ENCODE assay signal across 8 cellular contexts in genomic region chr5:141359790-141360426, GRCh38. TPM values are rescaled to one million over a fixed set of nuclear protein-coding genes. Genes with fewer than 3 reads are reported as not detected.
DNase-seq lines count a peak whose midpoint lies in the region; ATAC-seq and TF ChIP-seq lines count a peak whose summit lies in the region.

TSS of gene PCDHGB2 (plus strand) at chr5:141359994. CDS start at chr5:141360136, 142 bp downstream.

- TF ChIP-seq POLR2A in GM18505 (IDR thresholded peaks at IDR 0.05; ENCODE audit: borderline replicate concordance, extremely low read depth, insufficient read depth, insufficient read length), result no peak

- H3K4me3 Mint-ChIP-seq in endodermal cell (no peak within 1 kb of the TSS), neural progenitor cell (no peak within 1 kb of the TSS)

- in situ Hi-C loops in Panc1 (cut with HindIII; ENCODE audit: low pct_unique_long_range_greater_than_20kb, low sequenced_read_pairs), result no loop called here

- ATAC-seq in Panc1 (peak; percentile 85), GM18505 (IDR thresholded peaks at IDR 0.05; ENCODE audit: unreplicated experiment) (no peak)

- POLR2A ChIA-PET in Panc1 (lab: Charles Lee), result no interaction called here

- no peak within 1 kb of the TSS for H3K27ac ChIP-seq in Panc1 (ENCODE audit: low read length)
- no peak within 1 kb of the TSS for H3K27ac ChIP-seq in endodermal cell (ENCODE audit: low read depth, low read length)
- H3K27ac ChIP-seq in neural progenitor cell, result no peak within 1 kb of the TSS

- peaks cover 56% of the 10 kb centered on the region for H3K36me3 Mint-ChIP-seq in endodermal cell (ENCODE audit: low read depth)
- H3K36me3 Mint-ChIP-seq in neural progenitor cell, result peaks cover 4% of the 10 kb centered on the region

- H3K4me1 Mint-ChIP-seq in endodermal cell, result no peaks in the 10 kb centered on the region
- no peaks in the 10 kb centered on the region for H3K4me1 Mint-ChIP-seq in neural progenitor cell

- H3K4me3 ChIP-seq in HFF-Myc (replicated peaks; ENCODE audit: low read depth, low read length), result peak within 1 kb of the TSS; percentile 27
- H3K4me3 ChIP-seq in Panc1 (ENCODE audit: low read depth in 2 of 2, low read length in 2 of 2), result peak within 1 kb of the TSS; percentile 41 to 82
- no peak within 1 kb of the TSS for H3K4me3 ChIP-seq in endodermal cell (ENCODE audit: low read length)
- H3K4me3 ChIP-seq in neural progenitor cell, result no peak within 1 kb of the TSS

- H3K9ac ChIP-seq in endodermal cell (ENCODE audit: extremely low read depth, low read length, poor library complexity, severe bottlenecking) (no peak within 1 kb of the TSS), neural progenitor cell (no peak within 1 kb of the TSS)

- H3K9me3 Mint-ChIP-seq in endodermal cell, result peaks cover 77% of the 10 kb centered on the region
- H3K9me3 Mint-ChIP-seq in neural progenitor cell, result peaks cover 71% of the 10 kb centered on the region

- CTCF ChIA-PET in Panc1 (lab: Charles Lee), result interaction anchor here (0.6 to 1.0 kb wide), 4 partner anchors 53 to 266 kb away, joined by 3 to 6 read pairs (median 3); partner anchors contain the start of genes PCDHB14, PCDHB2, PCDHGA10 and PCDHGB7

- no peaks in the 10 kb centered on the region for H3K27me3 Mint-ChIP-seq in endodermal cell (ENCODE audit: insufficient read depth)
- H3K27me3 Mint-ChIP-seq in neural progenitor cell (ENCODE audit: insufficient read depth, low read depth), result peaks cover 4% of the 10 kb centered on the region

- H3K4me2 ChIP-seq in neural progenitor cell, result no peak within 1 kb of the TSS

- H2AFZ ChIP-seq in neural progenitor cell (replicated peaks), result peak within 1 kb of the TSS; percentile 24

- TSS peak; percentile 59 for BruUV-seq in Panc1 (replicated peaks; lab: Mats Ljungman, UMichigan)

- H3K79me2 ChIP-seq in neural progenitor cell (ENCODE audit: low read depth), result no peaks in the 10 kb centered on the region

- H3K27me3 ChIP-seq in Panc1 (ENCODE audit: control insufficient read depth, insufficient read depth, low read length), result no peaks in the 10 kb centered on the region
- H3K27me3 ChIP-seq in endodermal cell (ENCODE audit: control insufficient read depth, insufficient read depth, low read length, poor library complexity, severe bottlenecking), result no peaks in the 10 kb centered on the region
- no peaks in the 10 kb centered on the region for H3K27me3 ChIP-seq in neural progenitor cell

- intact Hi-C loops in Panc1 (cut with micrococcal nuclease; ENCODE audit: unreplicated experiment), result loop anchor here (2.0 to 10.0 kb wide), 3 partner anchors 55 to 203 kb away; partner anchors contain the start of genes PCDHGA10 and PCDHGB7

- H3K27ac Mint-ChIP-seq in endodermal cell (no peak within 1 kb of the TSS), neural progenitor cell (no peak within 1 kb of the TSS)

- 88 to 90% methylated on average over 21 to 24 of the region's 24 CpGs for WGBS in endodermal cell (ENCODE audit: insufficient coverage in 1 of 2, insufficient read length in 1 of 2), 2 experiments

- H3F3A ChIP-seq in neural progenitor cell (ENCODE audit: low read depth), result no peaks in the 10 kb centered on the region

- H3K4me1 ChIP-seq in Panc1 (ENCODE audit: control insufficient read depth, insufficient read depth, low read length) (no peaks in the 10 kb centered on the region), endodermal cell (ENCODE audit: control insufficient read depth, insufficient read depth, low read length) (no peaks in the 10 kb centered on the region), neural progenitor cell (no peaks in the 10 kb centered on the region)

- H3K36me3 ChIP-seq in Panc1 (ENCODE audit: control insufficient read depth, insufficient read depth, low read length), result no peaks in the 10 kb centered on the region
- no peaks in the 10 kb centered on the region for H3K36me3 ChIP-seq in endodermal cell (ENCODE audit: control insufficient read depth, insufficient read depth, low read length)
- no peaks in the 10 kb centered on the region for H3K36me3 ChIP-seq in neural progenitor cell

- peaks cover 13% of the 10 kb centered on the region; the same call in 1 of the 2 replicates for H3K9me3 ChIP-seq in Panc1 (ENCODE audit: control insufficient read depth, insufficient read depth, low read depth, low read length)
- peaks cover 61% of the 10 kb centered on the region for H3K9me3 ChIP-seq in endodermal cell (ENCODE audit: control insufficient read depth, low read length)
- peaks cover 13% of the 10 kb centered on the region for H3K9me3 ChIP-seq in neural progenitor cell (ENCODE audit: low read depth)

- H4K20me1 ChIP-seq in neural progenitor cell (ENCODE audit: low read depth), result no peaks in the 10 kb centered on the region

- DNase-seq in GDM1 (lab: John Stamatoyannopoulos, UW), result peak; percentile 29
- no peak for DNase-seq in HFF-Myc (ENCODE audit: extremely low read depth, low read depth)
- DNase-seq in Panc1 (ENCODE audit: low read depth, low spot score), result peak; percentile 39
- peak; percentile 63 for DNase-seq in endodermal cell
- DNase-seq in neural progenitor cell (ENCODE audit: low spot score), result peak; percentile 38
- no peak for DNase-seq in DMS79 treated with DMSO at 0.1 percent for 48 hours (lab: John Stamatoyannopoulos, UW)
- DNase-seq in NCI-H774 (lab: John Stamatoyannopoulos, UW), result no peak

- TF ChIP-seq CTCF in HFF-Myc (IDR thresholded peaks at IDR 0.05; ENCODE audit: low read depth, low read length, missing control alignments) (peak; percentile 39), Panc1 (IDR thresholded peaks at IDR 0.05) (peak; percentile 75), endodermal cell (conservative IDR thresholded peaks at IDR 0.05) (peak; percentile 72), neural progenitor cell (IDR thresholded peaks at IDR 0.05) (peak; percentile 49)

RNA-seq across cellular contexts. Expression of gene PCDHGB2, which starts in this region (rescaled TPM):
- total RNA-seq in Panc1 (2021; ENCODE audit: unreplicated experiment) (5.3 TPM), endodermal cell (1 to 10 TPM; 1.6 to 5.2 TPM), neural progenitor cell (ENCODE audit: low replicate concordance) (2.1 and 2.2 TPM in 2 replicates)
- 6.1 TPM for polyA plus RNA-seq in Panc1 (2012; ENCODE audit: insufficient read length)
- 0.85 TPM for polyA plus RNA-seq in endodermal cell (2013, experiment 1 of 2)
- 1.2 TPM for polyA plus RNA-seq in endodermal cell (2013, experiment 2 of 2)

Comparison
In these comparisons a context has a peak if more than half of its experiments do, and no peak if none do; other contexts are left out.
1. DNase-seq: peak in GDM1 (single experiment), Panc1 (single experiment), endodermal cell (single experiment) and neural progenitor cell (single experiment); none in HFF-Myc (single experiment), DMS79 treated with DMSO at 0.1 percent for 48 hours (single experiment) and NCI-H774 (single experiment).
2. H3K4me3 ChIP-seq: peak in HFF-Myc (single experiment) and Panc1 (2 of 2); none in endodermal cell (single experiment) and neural progenitor cell (single experiment).
3. Peak in every context shown above with its lines, with median percentiles within 50 percentile points of each other: CTCF ChIP-seq.